In the genomic region with DNA sequence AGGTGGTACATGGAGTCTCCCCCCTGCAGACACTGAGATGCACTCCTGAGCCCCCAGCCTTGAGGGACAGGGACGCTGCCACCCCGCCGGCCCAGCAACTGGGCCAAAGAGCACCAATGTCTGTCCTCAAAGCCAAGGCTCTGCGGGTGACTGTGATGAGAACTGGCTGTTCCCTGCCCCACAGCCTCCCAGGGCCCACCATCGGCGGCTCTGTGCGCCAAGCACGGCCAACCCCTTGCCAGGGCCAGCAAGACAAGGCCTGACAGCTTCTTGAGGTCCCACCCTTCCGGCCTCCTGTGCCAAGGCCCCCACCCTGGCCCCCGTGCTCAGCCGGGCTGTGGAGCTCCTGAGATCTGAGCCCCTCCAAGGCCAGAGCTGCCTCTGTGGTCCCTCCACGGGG, we compare ENCODE assay signal across 24 cellular contexts. TPM values are rescaled to one million over a fixed set of nuclear protein-coding genes. Genes with fewer than 3 reads are reported as not detected.
A peak's percentile ranks its signal among the peaks of the same experiment; 100 is the strongest.
DNase-seq lines count a peak whose midpoint lies in the region; ATAC-seq and TF ChIP-seq lines count a peak whose summit lies in the region.
"Had no signal": no experiment of that assay in that cellular context is flagged by ENCODE, and none has a peak within 500 bp of the region (broad histone marks: within the 10 kb centered on the region; RNA-seq: fewer than 3 reads in every experiment).

No MANE protein-coding gene starts in this region.

- no peak overlapping the region for H3K27ac ChIP-seq in BLaER1 treated with 17β-estradiol and CSF1 and Interleukin-3, amounts not matched to agents 10 nM and 100 nM
- H3K27ac ChIP-seq in lower lobe of right lung (peak overlapping the region; percentile 70), upper lobe of left lung (peak overlapping the region; percentile 53 to 80 (median 76))
- H3K27ac ChIP-seq: A549, C4-2B had no signal

- TF ChIP-seq POLR2A in upper lobe of left lung (IDR thresholded peaks at IDR 0.05) = no peak

- TF ChIP-seq EP300 in upper lobe of left lung (IDR thresholded peaks at IDR 0.05) = peak in 2 of 4 donors; percentile 21 to 26

- WGBS in upper lobe of left lung, 2 donors = 57 to 79% methylated on average over 4 to 11 of the region's 12 CpGs

- H3K9me3 ChIP-seq in BLaER1 treated with 17β-estradiol and CSF1 and Interleukin-3, amounts not matched to agents 10 nM and 100 nM (replicated peaks in 1 of 11) = no peaks in the 10 kb centered on the region
- H3K9me3 ChIP-seq in lower lobe of right lung (no peaks in the 10 kb centered on the region), upper lobe of left lung (no peaks in the 10 kb centered on the region)
- H3K9me3 ChIP-seq: A549, BE2C, Caco-2, HAP-1 had no signal

- H4K20me1 ChIP-seq in BLaER1 treated with 17β-estradiol and CSF1 and Interleukin-3, amounts not matched to agents 10 nM and 100 nM = peaks cover 72 to 98% (median 91%) of the 10 kb centered on the region in 11 experiments

- intact Hi-C loops in lower lobe of right lung (cut with DNase I) = no loop called here
- intact Hi-C loops in cardiac septum (cut with DNase I) = no loop called here

- H3K4me2 ChIP-seq in BLaER1 treated with 17β-estradiol and CSF1 and Interleukin-3, amounts not matched to agents 10 nM and 100 nM = peak overlapping the region in 10 of 11 experiments; percentile 16 to 97 (median 92); a peak in 18 of 22 replicates
- H3K4me2 ChIP-seq: A549, GM23338 had no signal

- ATAC-seq in lower lobe of right lung = peak; percentile 29 to 39
- peak in 1 of 2 donors; percentile 14 for ATAC-seq in upper lobe of left lung (ENCODE audit: low FRiP score in 2 of 2)
- ATAC-seq in HG02623 (IDR thresholded peaks at IDR 0.05; ENCODE audit: unreplicated experiment) = no peak
- ATAC-seq: A549; CD8-positive, alpha-beta T cell; GM12878; GM23338 had no signal

- H3K4me1 ChIP-seq in BLaER1 treated with 17β-estradiol and CSF1 and Interleukin-3, amounts not matched to agents 10 nM and 100 nM = peaks cover 45 to 97% (median 92%) of the 10 kb centered on the region in 10 experiments
- no peaks in the 10 kb centered on the region for H3K4me1 ChIP-seq in lower lobe of right lung
- peaks cover 7 to 15% (median 11%) of the 10 kb centered on the region in 4 donors for H3K4me1 ChIP-seq in upper lobe of left lung
- H3K4me1 ChIP-seq: A549, BE2C, Caco-2, HAP-1 had no signal

- peak; percentile 59 for DNase-seq in cerebellar cortex (ENCODE audit: low spot score)
- peak; percentile 65 for DNase-seq in lower lobe of right lung
- DNase-seq in upper lobe of left lung = peak in 1 of 2 donors; percentile 85
- no peak for DNase-seq in activated CD4-positive, alpha-beta T cell treated with anti-CD3 and anti-CD28 coated beads for 4 hours
- DNase-seq in cardiac septum (ENCODE audit: low spot score) = no peak
- DNase-seq in stimulated activated naive CD4-positive, alpha-beta T cell treated with Interleukin-2 at 50 U/mL for 16 hours (lab: John Stamatoyannopoulos, UW) = no peak
- DNase-seq: 8988T; ACHN; AML-193; BE2C; Caco-2; CD4-positive, CD25-positive, alpha-beta regulatory T cell; CD8-positive, alpha-beta T cell; DMS153; DND-41; GDM1; HFFc6 had no signal

- TF ChIP-seq CTCF in lower lobe of right lung (IDR thresholded peaks at IDR 0.05) (no peak), upper lobe of left lung (IDR thresholded peaks at IDR 0.05) (no peak)

- peak overlapping the region in 3 of 11 experiments; percentile 14 to 82 (median 31); a peak in 3 of 22 replicates for H3K9ac ChIP-seq in BLaER1 treated with 17β-estradiol and CSF1 and Interleukin-3, amounts not matched to agents 10 nM and 100 nM

- peaks cover 0 to 34% (median 17%) of the 10 kb centered on the region in 11 experiments; a peak in 13 of 22 replicates for H3K36me3 ChIP-seq in BLaER1 treated with 17β-estradiol and CSF1 and Interleukin-3, amounts not matched to agents 10 nM and 100 nM
- peaks cover 36% of the 10 kb centered on the region for H3K36me3 ChIP-seq in lower lobe of right lung
- H3K36me3 ChIP-seq in upper lobe of left lung = peaks cover 0 to 33% (median 6%) of the 10 kb centered on the region in 4 donors
- H3K36me3 ChIP-seq: BE2C, HAP-1 had no signal

- H3K4me3 ChIP-seq in BLaER1 treated with 17β-estradiol and CSF1 and Interleukin-3, amounts not matched to agents 10 nM and 100 nM = no peak overlapping the region
- H3K4me3 ChIP-seq in lower lobe of right lung (no peak overlapping the region), upper lobe of left lung (no peak overlapping the region)
- H3K4me3 ChIP-seq: A549, GM12878, GM23338, HAP-1 had no signal

- peaks cover 0 to 53% (median 21%) of the 10 kb centered on the region in 11 experiments; a peak in 14 of 22 replicates for H3K27me3 ChIP-seq in BLaER1 treated with 17β-estradiol and CSF1 and Interleukin-3, amounts not matched to agents 10 nM and 100 nM
- H3K27me3 ChIP-seq in lower lobe of right lung (ENCODE audit: low read depth) (no peaks in the 10 kb centered on the region), upper lobe of left lung (no peaks in the 10 kb centered on the region)

RNA-seq across cellular contexts. Expression of a gene that starts 34.2 kb away (rescaled TPM):
- total RNA-seq in lower lobe of right lung (not detected), upper lobe of left lung (under 1 TPM in 1 of 6 donors, not detected in 5; 0.20 TPM), cardiac septum (not detected)
- total RNA-seq: Caco-2; CD4-positive, CD25-positive, alpha-beta regulatory T cell; CD8-positive, alpha-beta T cell; GM12878; GM23338; HFFc6 had no signal

RNA-seq across cellular contexts. Expression of a gene that starts 43.7 kb away (rescaled TPM):
- total RNA-seq in lower lobe of right lung (51.4 TPM), upper lobe of left lung (10 to 100 TPM; 10.9 to 62.5 (median 32.4) TPM), cardiac septum (42.3 TPM)

RNA-seq across cellular contexts. Expression of a gene that starts 43.9 kb away (rescaled TPM):
- total RNA-seq in lower lobe of right lung (48.5 TPM), upper lobe of left lung (100 to 1,000 TPM in 1 of 6 donors, 10 to 100 TPM in 5; 24.8 to 140 (median 45.6) TPM), cardiac septum (18.0 TPM)

Comparison
In these comparisons a context has a peak if more than half of its experiments do, and no peak if none do; other contexts are left out.
1. H3K27ac ChIP-seq: peak in lower lobe of right lung (single experiment) and upper lobe of left lung (4 of 4); none in BLaER1 treated with 17β-estradiol and CSF1 and Interleukin-3, amounts not matched to agents 10 nM and 100 nM (0 of 11).
2. DNase-seq: peak in cerebellar cortex (single experiment) and lower lobe of right lung (single experiment); none in activated CD4-positive, alpha-beta T cell treated with anti-CD3 and anti-CD28 coated beads for 4 hours (0 of 2), cardiac septum (single experiment) and stimulated activated naive CD4-positive, alpha-beta T cell treated with Interleukin-2 at 50 U/mL for 16 hours (single experiment).